Comparison of ENCODE assay signal across 1 cellular context in the genomic region with DNA sequence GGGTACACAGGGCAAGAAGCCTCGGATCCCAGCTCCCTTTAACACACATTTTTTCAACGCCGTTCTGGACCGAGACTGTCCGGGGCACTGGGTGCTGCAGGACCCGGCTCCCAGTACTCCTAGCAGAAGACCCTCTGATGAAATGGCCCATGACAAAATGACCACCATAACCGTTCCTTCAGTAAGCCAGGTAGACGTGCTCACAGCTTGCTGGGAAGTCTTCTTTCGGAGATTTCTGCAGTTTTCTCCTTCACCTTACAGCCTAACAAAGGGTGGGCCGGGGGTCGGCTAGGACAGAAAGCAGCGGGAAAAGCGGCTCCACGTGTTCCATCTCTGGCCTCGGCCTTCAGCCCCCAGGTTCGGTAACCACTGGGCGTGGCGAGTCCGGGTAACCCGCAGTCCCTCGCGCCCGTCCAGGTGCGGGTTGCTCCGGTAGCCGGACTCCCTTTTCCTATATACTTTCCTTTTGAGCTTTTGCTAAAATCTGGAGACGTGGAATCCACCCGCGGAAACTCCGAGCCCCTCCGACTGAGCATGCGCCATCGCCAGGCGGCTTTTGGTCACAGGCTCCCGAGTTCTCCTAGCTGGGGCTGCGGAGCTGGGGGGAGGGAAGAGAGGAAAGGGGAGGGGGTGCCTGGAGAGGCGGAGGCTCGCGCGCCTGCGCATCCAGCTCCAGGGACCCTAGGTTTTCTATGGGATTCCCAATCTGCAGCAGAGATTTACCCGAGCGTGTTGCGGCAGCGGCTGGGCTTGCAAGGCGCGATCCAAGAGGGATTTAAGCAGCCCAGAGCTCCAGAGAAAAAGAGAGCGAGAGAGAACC.
A peak's percentile ranks its signal among the peaks of the same experiment; 100 is the strongest.
TF ChIP-seq lines count a peak whose summit lies in the region.

TSS of gene VSNL1 (plus strand) at position 704 of the 820 bp plus-strand sequence. CDS start 51,379 bp downstream, outside the sequence.

TF ChIP-seq in WTC11, 78 proteins besides CTCF, POLR2A, EP300 and RAD21 (continued from another document):
- peak; percentile 96 for TF ChIP-seq PRDM15 (CRISPR knock-in tag; IDR thresholded peaks at IDR 0.05)
- TF ChIP-seq PRRX2 (CRISPR knock-in tag; IDR thresholded peaks at IDR 0.05) = no peak
- no peak for TF ChIP-seq MXD4 (CRISPR knock-in tag; IDR thresholded peaks at IDR 0.05; ENCODE audit: borderline replicate concordance)
- TF ChIP-seq ZNF317 (CRISPR knock-in tag; IDR thresholded peaks at IDR 0.05; ENCODE audit: borderline replicate concordance, low read depth) = 0 out of 2 replicates have a peak, but pooled peaks have one; percentile 21
- TF ChIP-seq CREB1 (CRISPR knock-in tag; IDR thresholded peaks at IDR 0.05) = peak; percentile 72; the same call in 1 of the 2 replicates
- TF ChIP-seq ZNF281 (CRISPR knock-in tag; IDR thresholded peaks at IDR 0.05) = 0 out of 2 replicates have a peak, but pooled peaks have one; percentile 23
- no peak for TF ChIP-seq SOX15 (CRISPR knock-in tag; IDR thresholded peaks at IDR 0.05)
- no peak for TF ChIP-seq NR1H2 (CRISPR knock-in tag; IDR thresholded peaks at IDR 0.05)
- TF ChIP-seq ZBTB21 (CRISPR knock-in tag; IDR thresholded peaks at IDR 0.05; ENCODE audit: borderline replicate concordance) = no peak
- TF ChIP-seq USF2 (CRISPR knock-in tag; IDR thresholded peaks at IDR 0.05) = peak; percentile 36; the same call in 1 of the 2 replicates
- peak; percentile 77; the same call in 1 of the 2 replicates for TF ChIP-seq NFE2L1 (CRISPR knock-in tag; IDR thresholded peaks at IDR 0.05)
TF ChIP-seq in WTC11: peak in this region for 27.
